In the genomic region with DNA sequence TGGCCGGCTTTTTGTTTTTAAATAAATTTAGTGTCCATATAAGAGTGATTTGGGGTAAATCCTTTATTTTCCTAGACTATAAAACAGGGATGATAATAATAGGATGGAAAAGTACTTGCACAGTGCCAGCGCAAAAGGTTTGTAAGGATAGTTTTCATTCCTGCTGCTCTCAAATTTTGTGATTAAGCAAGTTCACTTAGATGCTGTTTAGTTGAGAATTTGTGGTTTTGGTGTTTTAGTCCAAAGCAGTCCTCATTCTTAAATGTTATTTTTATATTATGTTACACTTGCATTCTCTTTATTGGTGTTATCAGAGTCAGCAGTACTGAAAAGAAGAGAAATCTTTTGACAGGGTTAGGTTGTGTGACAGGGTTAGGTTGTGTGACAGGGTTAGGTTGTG, we compare ENCODE assay signal across 1 cellular context.
TF ChIP-seq lines count a peak whose summit lies in the region.

No MANE protein-coding gene starts in this region.

TF ChIP-seq in GM23338, 12 proteins besides CTCF, POLR2A, EP300 and RAD21:
- TF ChIP-seq CREB1 (CRISPR knock-in tag; IDR thresholded peaks at IDR 0.05; ENCODE audit: low read depth): no peak
